In genomic region chr7:17526621-17527020, GRCh38 we compare ENCODE assay signal across 15 cellular contexts.
DNase-seq lines count a peak whose midpoint lies in the region; ATAC-seq and TF ChIP-seq lines count a peak whose summit lies in the region.
"Had no signal": no experiment of that assay in that cellular context is flagged by ENCODE, and none has a peak within 500 bp of the region (broad histone marks: within the 10 kb centered on the region; RNA-seq: fewer than 3 reads in every experiment).

No MANE protein-coding gene starts in this region.

- H3K27ac ChIP-seq in ACC112 (ENCODE audit: low read depth, low read length) (peak overlapping the region; percentile 99), RWPE2 (ENCODE audit: poor library complexity, severe bottlenecking) (no peak overlapping the region), osteoblast (ENCODE audit: low read depth, low read length) (peak overlapping the region; percentile 93)
- H3K27ac ChIP-seq: KMS-11 had no signal

- no peaks in the 10 kb centered on the region for H3K79me2 ChIP-seq in ACC112 (ENCODE audit: control insufficient read depth, insufficient read depth, low read length, unreplicated experiment)
- no peaks in the 10 kb centered on the region for H3K79me2 ChIP-seq in osteoblast (ENCODE audit: insufficient read depth, low read length)

- H2AFZ ChIP-seq in ACC112 (ENCODE audit: low read length, unreplicated experiment) (no peak overlapping the region), osteoblast (ENCODE audit: low read length) (no peak overlapping the region)

- no peaks in the 10 kb centered on the region for H3K27me3 ChIP-seq in ACC112 (ENCODE audit: insufficient read depth, low read length)
- H3K27me3 ChIP-seq in RWPE2 (ENCODE audit: insufficient read depth, poor library complexity, severe bottlenecking), result no peaks in the 10 kb centered on the region
- no peaks in the 10 kb centered on the region for H3K27me3 ChIP-seq in osteoblast (ENCODE audit: insufficient read depth, low read length)
- H3K27me3 ChIP-seq: BE2C had no signal

- no peak for DNase-seq in RWPE2 (ENCODE audit: low spot score)
- peak; percentile 17 for DNase-seq in epithelial cell of esophagus (ENCODE audit: low read depth)
- no peak for DNase-seq in osteoblast (ENCODE audit: insufficient read length, low spot score, missing footprints)
- no peak for DNase-seq in kidney glomerular epithelial cell (lab: John Stamatoyannopoulos, UW)
- DNase-seq in SKM-1 treated with dmso at 0.1 percent for 144 hours (lab: John Stamatoyannopoulos, UW; ENCODE audit: unreplicated experiment), result no peak
- DNase-seq in endothelial cell (ENCODE audit: low spot score), result no peak
- DNase-seq: BE2C, DMS79, NCI-H1694, NCI-H2081 treated with DMSO at 0.1 percent for 48 hours, NCI-H446, NCI-H526, SHP77 had no signal

- no peak for TF ChIP-seq CTCF in RWPE2 (IDR thresholded peaks at IDR 0.05; ENCODE audit: poor library complexity, severe bottlenecking)
- TF ChIP-seq CTCF in epithelial cell of esophagus (IDR thresholded peaks at IDR 0.05; ENCODE audit: insufficient read depth, low read depth, low read length, missing control alignments), result no peak
- no peak for TF ChIP-seq CTCF in osteoblast (IDR thresholded peaks at IDR 0.05; ENCODE audit: extremely low read depth, low read depth, low read length)
- TF ChIP-seq CTCF in endothelial cell (IDR thresholded peaks at IDR 0.05; ENCODE audit: unreplicated experiment), result no peak

- no peaks in the 10 kb centered on the region for H3K9me3 ChIP-seq in RWPE2 (ENCODE audit: severe bottlenecking)
- no peaks in the 10 kb centered on the region for H3K9me3 ChIP-seq in osteoblast (ENCODE audit: low read depth, low read length)
- H3K9me3 ChIP-seq: BE2C had no signal

- H3K4me3 ChIP-seq in ACC112 (ENCODE audit: low read depth, low read length) (no peak overlapping the region), RWPE2 (ENCODE audit: severe bottlenecking) (no peak overlapping the region), epithelial cell of esophagus (ENCODE audit: low read length) (no peak overlapping the region), osteoblast (ENCODE audit: insufficient read depth, low read length) (no peak overlapping the region)

- H3K4me1 ChIP-seq in ACC112 (ENCODE audit: control insufficient read depth, insufficient read depth, low read length, unreplicated experiment) (peaks cover 87% of the 10 kb centered on the region), RWPE2 (ENCODE audit: insufficient read depth, poor library complexity, severe bottlenecking) (peaks cover 27% of the 10 kb centered on the region), osteoblast (ENCODE audit: insufficient read depth, low read length) (peaks cover 53% of the 10 kb centered on the region)
- H3K4me1 ChIP-seq: BE2C had no signal

- no peaks in the 10 kb centered on the region for H3K9me3 Mint-ChIP-seq in endothelial cell (ENCODE audit: unreplicated experiment)

- no peaks in the 10 kb centered on the region for H4K20me1 ChIP-seq in osteoblast (ENCODE audit: insufficient read depth, low read length)

- no peak overlapping the region for H3K27ac Mint-ChIP-seq in endothelial cell (ENCODE audit: unreplicated experiment)

- peaks cover 33% of the 10 kb centered on the region for H3K4me1 Mint-ChIP-seq in endothelial cell (ENCODE audit: unreplicated experiment)

- no peaks in the 10 kb centered on the region for H3K36me3 Mint-ChIP-seq in endothelial cell (ENCODE audit: low read depth, unreplicated experiment)

- no peak overlapping the region for H3K4me3 Mint-ChIP-seq in endothelial cell (ENCODE audit: unreplicated experiment)

- H3K36me3 ChIP-seq in ACC112 (ENCODE audit: insufficient read depth, low read length) (no peaks in the 10 kb centered on the region), RWPE2 (ENCODE audit: low read depth) (no peaks in the 10 kb centered on the region), osteoblast (ENCODE audit: insufficient read depth, low read length) (no peaks in the 10 kb centered on the region)
- H3K36me3 ChIP-seq: BE2C had no signal

- ATAC-seq in RWPE2 (ENCODE audit: low read depth), result 0 out of 3 replicates have a peak, but pooled peaks have one; percentile 28

- no peak overlapping the region for H3K4me2 ChIP-seq in osteoblast (ENCODE audit: insufficient read depth, low read length)
- H3K4me2 ChIP-seq: KMS-11 had no signal

- H3K27me3 Mint-ChIP-seq in endothelial cell (ENCODE audit: unreplicated experiment), result peaks cover 1% of the 10 kb centered on the region
